In genomic region chr2:205749078-205749477, GRCh38 we compare ENCODE assay signal across 31 cellular contexts.
DNase-seq lines count a peak whose midpoint lies in the region; ATAC-seq and TF ChIP-seq lines count a peak whose summit lies in the region.
"Had no signal": no experiment of that assay in that cellular context is flagged by ENCODE, and none has a peak within 500 bp of the region (broad histone marks: within the 10 kb centered on the region; RNA-seq: fewer than 3 reads in every experiment).

No MANE protein-coding gene starts in this region.

- peak overlapping the region; percentile 50 for H3K4me3 Mint-ChIP-seq in Calu3 (ENCODE audit: low read depth, unreplicated experiment)
- no peak overlapping the region for H3K4me3 Mint-ChIP-seq in neural crest cell
- H3K4me3 Mint-ChIP-seq in activated CD8-positive, alpha-beta memory T cell treated with anti-CD3 and anti-CD28 coated beads, Interleukin-2, amount 10 ng/mL, durations not matched to agents 7 days and 5 days, result no peak overlapping the region
- no peak overlapping the region for H3K4me3 Mint-ChIP-seq in chondrocyte (ENCODE audit: unreplicated experiment)
- H3K4me3 Mint-ChIP-seq: activated naive CD4-positive, alpha-beta T cell treated with anti-CD3 and anti-CD28 coated beads, Interleukin-2, amount 50 U/mL, for 24 hours; CD4-positive, CD25-positive, alpha-beta regulatory T cell; neural progenitor cell; stimulated activated naive CD8-positive, alpha-beta T cell treated with anti-CD3 and anti-CD28 coated beads, Interleukin-15, Interleukin-2, amounts not matched to agents 100 ng/mL and 50 ng/mL, for 24 hours had no signal

- TF ChIP-seq CTCF in Calu3 (IDR thresholded peaks at IDR 0.05; ENCODE audit: unreplicated experiment), result no peak
- TF ChIP-seq CTCF in RWPE1 (conservative IDR thresholded peaks at IDR 0.05; ENCODE audit: low read depth), result no peak
- TF ChIP-seq CTCF in neural crest cell (conservative IDR thresholded peaks at IDR 0.05), result no peak
- TF ChIP-seq CTCF in chondrocyte (IDR thresholded peaks at IDR 0.05), result no peak

- peaks cover 0 to 4% of the 10 kb centered on the region in 2 donors for H3K36me3 ChIP-seq in esophagus (ENCODE audit: control insufficient read depth in 2 of 2, insufficient read depth in 2 of 2, low read length in 1 of 2)
- H3K36me3 ChIP-seq: colonic mucosa, HAP-1, neural progenitor cell, right atrium auricular region, SJSA1 had no signal

- H3K27me3 Mint-ChIP-seq in Calu3 (ENCODE audit: unreplicated experiment), result no peaks in the 10 kb centered on the region
- no peaks in the 10 kb centered on the region for H3K27me3 Mint-ChIP-seq in neural crest cell (ENCODE audit: low read depth)
- peaks cover 6% of the 10 kb centered on the region for H3K27me3 Mint-ChIP-seq in activated CD8-positive, alpha-beta memory T cell treated with anti-CD3 and anti-CD28 coated beads, Interleukin-2, amount 10 ng/mL, durations not matched to agents 7 days and 5 days
- no peaks in the 10 kb centered on the region for H3K27me3 Mint-ChIP-seq in chondrocyte (ENCODE audit: low read depth)

- no peaks in the 10 kb centered on the region for H3K27me3 ChIP-seq in esophagus (ENCODE audit: control insufficient read depth in 1 of 2, insufficient read depth in 2 of 2, low read length in 2 of 2)
- H3K27me3 ChIP-seq: colonic mucosa, left lung, neural progenitor cell, Peyer's patch, right atrium auricular region, SJSA1, vagina had no signal

- DNase-seq in Calu3, result peak; percentile 25
- peak; percentile 16 for DNase-seq in RWPE1 (ENCODE audit: low spot score)
- no peak for DNase-seq in neural crest cell (ENCODE audit: low read depth, low spot score)
- DNase-seq in central memory CD4-positive, alpha-beta T cell, result no peak
- no peak for DNase-seq in activated CD8-positive, alpha-beta memory T cell treated with anti-CD3 and anti-CD28 coated beads, Interleukin-2, amount 10 ng/mL, durations not matched to agents 7 days and 5 days
- DNase-seq in germinal center (ENCODE audit: low spot score), result no peak
- DNase-seq in chondrocyte (ENCODE audit: low spot score), result no peak
- DNase-seq: activated T-cell treated with anti-CD3 and anti-CD28 coated beads for 4 hours; AML-193; CD4-positive, CD25-positive, alpha-beta regulatory T cell; colonic mucosa; effector CD8-positive, alpha-beta T cell; left lung; mesenchymal stem cell; MV-4-11; NCI-H2107; NCI-H345; stimulated activated CD4-positive, alpha-beta T cell treated with anti-CD3 and anti-CD28 coated beads, Interleukin-2, amount 100 ng/mL, for 24 hours; T-helper 9 cell had no signal

- peaks cover 84% of the 10 kb centered on the region for H3K4me1 Mint-ChIP-seq in Calu3 (ENCODE audit: low read depth, unreplicated experiment)
- peaks cover 16% of the 10 kb centered on the region for H3K4me1 Mint-ChIP-seq in neural crest cell
- no peaks in the 10 kb centered on the region for H3K4me1 Mint-ChIP-seq in activated CD8-positive, alpha-beta memory T cell treated with anti-CD3 and anti-CD28 coated beads, Interleukin-2, amount 10 ng/mL, durations not matched to agents 7 days and 5 days
- peaks cover 29% of the 10 kb centered on the region for H3K4me1 Mint-ChIP-seq in chondrocyte (ENCODE audit: low read depth)
- H3K4me1 Mint-ChIP-seq: activated naive CD4-positive, alpha-beta T cell treated with anti-CD3 and anti-CD28 coated beads, Interleukin-2, amount 50 U/mL, for 24 hours; CD4-positive, CD25-positive, alpha-beta regulatory T cell had no signal

- peaks cover 2 to 25% of the 10 kb centered on the region in 2 donors for H3K4me1 ChIP-seq in esophagus (ENCODE audit: control insufficient read depth in 2 of 2, insufficient read depth in 2 of 2, low read length in 1 of 2)
- H3K4me1 ChIP-seq: neural progenitor cell, parathyroid adenoma, right atrium auricular region had no signal

- H3K9me3 Mint-ChIP-seq in Calu3 (ENCODE audit: low read depth, unreplicated experiment), result no peaks in the 10 kb centered on the region
- no peaks in the 10 kb centered on the region for H3K9me3 Mint-ChIP-seq in neural crest cell
- no peaks in the 10 kb centered on the region for H3K9me3 Mint-ChIP-seq in activated CD8-positive, alpha-beta memory T cell treated with anti-CD3 and anti-CD28 coated beads, Interleukin-2, amount 10 ng/mL, durations not matched to agents 7 days and 5 days (ENCODE audit: low read depth)
- no peaks in the 10 kb centered on the region for H3K9me3 Mint-ChIP-seq in chondrocyte (ENCODE audit: low read depth)
- H3K9me3 Mint-ChIP-seq: activated naive CD4-positive, alpha-beta T cell treated with anti-CD3 and anti-CD28 coated beads, Interleukin-2, amount 50 U/mL, for 24 hours; activated T-helper 2 cell treated with anti-CD3 and anti-CD28 coated beads, Interferon-gamma antibody, Interleukin-2, Interleukin-4, amounts not matched to agents 10 μg/mL and 5 μg/mL and 100 μg/mL, durations not matched to agents 14 hours and 24 hours and 36 hours; CD4-positive, CD25-positive, alpha-beta regulatory T cell; neural progenitor cell; stimulated activated naive CD8-positive, alpha-beta T cell treated with anti-CD3 and anti-CD28 coated beads, Interleukin-15, Interleukin-2, amounts not matched to agents 100 ng/mL and 50 ng/mL, for 24 hours had no signal

- intact Hi-C loops in Calu3 (cut with micrococcal nuclease; ENCODE audit: unreplicated experiment), result loop anchor here (5.0 kb wide), 1 partner anchor 67 kb away; the partner anchor contains the start of gene NRP2

- H3K27ac Mint-ChIP-seq in Calu3 (ENCODE audit: unreplicated experiment), result peak overlapping the region; percentile 96
- H3K27ac Mint-ChIP-seq in neural crest cell (ENCODE audit: unreplicated experiment), result peak overlapping the region; percentile 35
- H3K27ac Mint-ChIP-seq in activated CD8-positive, alpha-beta memory T cell treated with anti-CD3 and anti-CD28 coated beads, Interleukin-2, amount 10 ng/mL, durations not matched to agents 7 days and 5 days, result no peak overlapping the region
- no peak overlapping the region for H3K27ac Mint-ChIP-seq in chondrocyte (ENCODE audit: unreplicated experiment)
- H3K27ac Mint-ChIP-seq: activated naive CD4-positive, alpha-beta T cell treated with anti-CD3 and anti-CD28 coated beads, Interleukin-2, amount 50 U/mL, for 24 hours; activated T-helper 2 cell treated with anti-CD3 and anti-CD28 coated beads, Interferon-gamma antibody, Interleukin-2, Interleukin-4, amounts not matched to agents 10 μg/mL and 5 μg/mL and 100 μg/mL, durations not matched to agents 14 hours and 24 hours and 36 hours; CD4-positive, CD25-positive, alpha-beta regulatory T cell; stimulated activated naive CD8-positive, alpha-beta T cell treated with anti-CD3 and anti-CD28 coated beads, Interleukin-15, Interleukin-2, amounts not matched to agents 100 ng/mL and 50 ng/mL, for 24 hours had no signal

- no peaks in the 10 kb centered on the region for H3K9me3 ChIP-seq in esophagus (ENCODE audit: control insufficient read depth in 2 of 2, insufficient read depth in 1 of 2, low read depth in 1 of 2, low read length in 1 of 2)
- H3K9me3 ChIP-seq: colonic mucosa, HAP-1, left lung, Peyer's patch, right atrium auricular region, SJSA1, vagina had no signal

- POLR2A ChIA-PET in RWPE1 (lab: Yijun Ruan, JAX; ENCODE audit: low non-redundant PET), result no interaction called here

- H3K4me3 ChIP-seq in esophagus (ENCODE audit: low read depth in 1 of 2, low read length in 2 of 2), result no peak overlapping the region
- H3K4me3 ChIP-seq: colonic mucosa, HAP-1, left lung, neural progenitor cell, Peyer's patch, right atrium auricular region, SJSA1, vagina had no signal

- CTCF ChIA-PET in Calu3 (lab: Charles Lee) (interaction anchor here (1.0 kb wide), 1 partner anchor 67 kb away, joined by 4 read pairs; the partner anchor contains the start of gene NRP2), RWPE1 (lab: Yijun Ruan, JAX) (no interaction called here)
- CTCF ChIA-PET in activated CD8-positive, alpha-beta memory T cell treated with anti-CD3 and anti-CD28 coated beads, Interleukin-2, amount 10 ng/mL, durations not matched to agents 7 days and 5 days (lab: Charles Lee), result no interaction called here

- peaks cover 5% of the 10 kb centered on the region for H3K36me3 Mint-ChIP-seq in Calu3 (ENCODE audit: insufficient read depth, unreplicated experiment)
- peaks cover 32% of the 10 kb centered on the region for H3K36me3 Mint-ChIP-seq in neural crest cell (ENCODE audit: low read depth)
- H3K36me3 Mint-ChIP-seq in activated CD8-positive, alpha-beta memory T cell treated with anti-CD3 and anti-CD28 coated beads, Interleukin-2, amount 10 ng/mL, durations not matched to agents 7 days and 5 days, result no peaks in the 10 kb centered on the region
- peaks cover 20% of the 10 kb centered on the region for H3K36me3 Mint-ChIP-seq in chondrocyte (ENCODE audit: low read depth)
- H3K36me3 Mint-ChIP-seq: activated naive CD4-positive, alpha-beta T cell treated with anti-CD3 and anti-CD28 coated beads, Interleukin-2, amount 50 U/mL, for 24 hours; CD4-positive, CD25-positive, alpha-beta regulatory T cell had no signal

- WGBS in esophagus, 2 donors, result 55 to 71% methylated on average over 6 of the region's 6 CpGs

- no peak for ATAC-seq in activated CD8-positive, alpha-beta memory T cell treated with anti-CD3 and anti-CD28 coated beads, Interleukin-2, amount 10 ng/mL, durations not matched to agents 7 days and 5 days

- no TSS peak for BruUV-seq in Calu3 (replicated peaks; lab: Mats Ljungman, UMichigan)

- H3K27ac ChIP-seq in RWPE1 (peak overlapping the region; percentile 84), esophagus (ENCODE audit: low read depth in 2 of 2, low read length in 1 of 2) (peak overlapping the region; percentile 87)
- H3K27ac ChIP-seq: colonic mucosa, neural progenitor cell, parathyroid adenoma, right atrium auricular region, vagina, VCaP had no signal

Comparison
In these comparisons a context has a peak if more than half of its experiments do, and no peak if none do; other contexts are left out.
1. DNase-seq: peak in Calu3 (single experiment) and RWPE1 (single experiment); none in neural crest cell (single experiment), central memory CD4-positive, alpha-beta T cell (single experiment), activated CD8-positive, alpha-beta memory T cell treated with anti-CD3 and anti-CD28 coated beads, Interleukin-2, amount 10 ng/mL, durations not matched to agents 7 days and 5 days (single experiment), germinal center (single experiment) and chondrocyte (single experiment).
2. H3K27ac Mint-ChIP-seq: peak in Calu3 (single experiment) and neural crest cell (single experiment); none in activated CD8-positive, alpha-beta memory T cell treated with anti-CD3 and anti-CD28 coated beads, Interleukin-2, amount 10 ng/mL, durations not matched to agents 7 days and 5 days (single experiment) and chondrocyte (single experiment).